Comparison of ENCODE assay signal across 17 cellular contexts in genomic region chr10:70804424-70804814, GRCh38. TPM values are rescaled to one million over a fixed set of nuclear protein-coding genes. Genes with fewer than 3 reads are reported as not detected.
DNase-seq lines count a peak whose midpoint lies in the region; ATAC-seq and TF ChIP-seq lines count a peak whose summit lies in the region.
"Had no signal": no experiment of that assay in that cellular context is flagged by ENCODE, and none has a peak within 500 bp of the region (broad histone marks: within the 10 kb centered on the region; RNA-seq: fewer than 3 reads in every experiment).

No MANE protein-coding gene starts in this region.

- H3K36me3 ChIP-seq in esophagus (ENCODE audit: control insufficient read depth in 2 of 2, insufficient read depth in 2 of 2, low read length in 1 of 2), result no peaks in the 10 kb centered on the region
- H3K36me3 ChIP-seq: prostate gland had no signal

- POLR2A ChIA-PET in RWPE1 (lab: Yijun Ruan, JAX; ENCODE audit: low non-redundant PET), result no interaction called here

- TF ChIP-seq CTCF in RWPE1 (conservative IDR thresholded peaks at IDR 0.05; ENCODE audit: low read depth), result no peak

- no peak for TF ChIP-seq POLR2A in GM18505 (IDR thresholded peaks at IDR 0.05; ENCODE audit: borderline replicate concordance, extremely low read depth, insufficient read depth, insufficient read length)

- ATAC-seq in GM18505 (IDR thresholded peaks at IDR 0.05; ENCODE audit: unreplicated experiment) (no peak), HG03571 (IDR thresholded peaks at IDR 0.05; ENCODE audit: unreplicated experiment) (no peak)
- ATAC-seq: activated CD4-positive, alpha-beta T cell treated with anti-CD3 and anti-CD28 coated beads for 36 hours; natural killer cell treated with Interleukin-12 subunit alpha and Interleukin-12 subunit beta and Interleukin-15 and Interleukin-18, amount 100 ng/mL, for 72 hours had no signal

- peaks cover 3 to 10% of the 10 kb centered on the region in 2 donors for H3K4me1 ChIP-seq in esophagus (ENCODE audit: control insufficient read depth in 2 of 2, insufficient read depth in 2 of 2, low read length in 1 of 2)
- H3K4me1 ChIP-seq: prostate gland had no signal

- DNase-seq in RWPE1 (ENCODE audit: low spot score) (peak; percentile 56), cerebellar nuclear complex (lab: John Stamatoyannopoulos, UW) (no peak)
- DNase-seq: activated CD4-positive, alpha-beta T cell treated with anti-CD3 and anti-CD28 coated beads for 36 hours; CD4-positive, alpha-beta T cell; effector CD4-positive, alpha-beta T cell; islet precursor cell; NCI-H187; NCI-H524 treated with DMSO at 0.1 percent for 48 hours; SK-N-SH; T-helper 9 cell had no signal

- H3K27ac ChIP-seq in RWPE1 (no peak overlapping the region), esophagus (ENCODE audit: low read depth in 2 of 2, low read length in 1 of 2) (peak overlapping the region; percentile 75 to 79), skin epidermis (peak overlapping the region in 11 of 21 experiments; percentile 20 to 62 (median 47))

- no peak for TF ChIP-seq EP300 in Ishikawa (IDR thresholded peaks at IDR 0.05; ENCODE audit: borderline replicate concordance)

- H3K9me3 ChIP-seq in esophagus (ENCODE audit: control insufficient read depth in 2 of 2, insufficient read depth in 1 of 2, low read depth in 1 of 2, low read length in 1 of 2), result no peaks in the 10 kb centered on the region
- H3K9me3 ChIP-seq: prostate gland, SK-N-SH had no signal

- TF ChIP-seq RAD21 in Ishikawa (IDR thresholded peaks at IDR 0.05; ENCODE audit: low read depth), result no peak

- H3K4me3 ChIP-seq in esophagus (ENCODE audit: low read depth in 1 of 2, low read length in 2 of 2), result no peak overlapping the region
- no peak overlapping the region for H3K4me3 ChIP-seq in skin epidermis
- H3K4me3 ChIP-seq: prostate gland had no signal

- CTCF ChIA-PET in RWPE1 (lab: Yijun Ruan, JAX), result no interaction called here

- 42 to 54% methylated on average over 2 of the region's 2 CpGs for WGBS in esophagus, 2 donors

- no peaks in the 10 kb centered on the region for H3K27me3 ChIP-seq in esophagus (ENCODE audit: control insufficient read depth in 1 of 2, insufficient read depth in 2 of 2, low read length in 2 of 2)

TF ChIP-seq in Ishikawa, 13 proteins besides CTCF, POLR2A, EP300 and RAD21:
- TF ChIP-seq TAF1 (IDR thresholded peaks at IDR 0.05; ENCODE audit: low read depth) (no peak), USF1 (IDR thresholded peaks at IDR 0.05) (no peak), CEBPB (IDR thresholded peaks at IDR 0.05) (no peak), TCF12 (IDR thresholded peaks at IDR 0.05; ENCODE audit: low read depth) (0 out of 2 replicates have a peak, but pooled peaks have one; percentile 8), NFIC (IDR thresholded peaks at IDR 0.05) (peak; percentile 47; the same call in 1 of the 2 replicates), CREB1 (IDR thresholded peaks at IDR 0.05; ENCODE audit: low read depth) (no peak), TEAD4 (IDR thresholded peaks at IDR 0.05) (peak; percentile 44; the same call in 1 of the 2 replicates), REST (IDR thresholded peaks at IDR 0.05; ENCODE audit: low read depth) (no peak), EGR1 (IDR thresholded peaks at IDR 0.05) (no peak), ZBTB7A (IDR thresholded peaks at IDR 0.05; ENCODE audit: low read depth) (no peak), MAX (IDR thresholded peaks at IDR 0.05) (no peak)

RNA-seq across cellular contexts. Expression of gene SGPL1, which starts 11.3 kb away (rescaled TPM):
- polyA plus RNA-seq in esophagus, result 10 to 100 TPM; 16.6 to 16.7 TPM

RNA-seq across cellular contexts. Expression of gene TBATA, which starts 19.2 kb away (rescaled TPM):
- polyA plus RNA-seq in esophagus, result not detected
- polyA plus RNA-seq: SK-N-SH had no signal
